Comparison of ENCODE assay signal across 18 cellular contexts in the genomic region with DNA sequence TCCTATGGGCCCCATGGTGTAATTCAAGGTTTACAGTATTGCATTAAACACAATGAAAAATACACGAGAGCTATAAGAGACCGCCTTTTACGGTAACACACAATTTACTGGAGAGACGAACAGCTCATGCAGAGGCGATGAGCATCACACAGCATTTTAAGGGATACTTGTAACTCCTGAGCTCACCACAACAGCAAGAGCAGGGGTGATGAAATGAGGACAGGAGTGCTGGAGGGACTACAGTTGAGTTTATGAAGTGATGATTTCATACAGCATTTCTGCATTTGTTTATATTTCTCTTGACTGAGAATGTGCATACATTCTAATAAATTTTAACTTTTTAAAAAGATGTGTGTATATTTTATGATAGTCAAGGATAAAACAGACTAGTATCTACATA.
DNase-seq lines count a peak whose midpoint lies in the region; ATAC-seq and TF ChIP-seq lines count a peak whose summit lies in the region.
"Had no signal": no experiment of that assay in that cellular context is flagged by ENCODE, and none has a peak within 500 bp of the region (broad histone marks: within the 10 kb centered on the region; RNA-seq: fewer than 3 reads in every experiment).

No MANE protein-coding gene starts in this region.

- peak; percentile 30 for DNase-seq in AG10803 (ENCODE audit: low read depth)
- DNase-seq in SK-N-MC (ENCODE audit: low read depth, low spot score): peak; percentile 24
- peak; percentile 12 to 22 for DNase-seq in fibroblast of lung (ENCODE audit: low read depth in 2 of 2)
- DNase-seq in memory B cell (ENCODE audit: low spot score in 2 of 2): no peak
- DNase-seq in activated CD8-positive, alpha-beta T cell treated with anti-CD3 and anti-CD28 coated beads for 36 hours: no peak
- no peak for DNase-seq in NCI-H2196 treated with DMSO at 0.1 percent for 48 hours (lab: John Stamatoyannopoulos, UW; ENCODE audit: unreplicated experiment)
- DNase-seq: 8988T; C1 segment of cervical spinal cord; CD4-positive, alpha-beta T cell; DMS153; DMS79 treated with DMSO at 0.1 percent for 48 hours; EL; HCEC 1CT; HFFc6 had no signal

- H2AFZ ChIP-seq in fibroblast of lung (ENCODE audit: low read length): no peak overlapping the region

- peaks cover 3% of the 10 kb centered on the region for H3K9me3 Mint-ChIP-seq in memory B cell
- H3K9me3 Mint-ChIP-seq in activated CD8-positive, alpha-beta T cell treated with anti-CD3 and anti-CD28 coated beads for 36 hours: no peaks in the 10 kb centered on the region
- H3K9me3 Mint-ChIP-seq: CD4-positive, alpha-beta T cell had no signal

- TF ChIP-seq CTCF in AG10803 (conservative IDR thresholded peaks at IDR 0.05; ENCODE audit: low read length): no peak
- TF ChIP-seq CTCF in fibroblast of lung (conservative IDR thresholded peaks at IDR 0.05 in 1 of 2, IDR thresholded peaks at IDR 0.05 in 1 of 2; ENCODE audit: low read depth in 1 of 2, low read length in 2 of 2): no peak
- no peak for TF ChIP-seq CTCF in activated CD8-positive, alpha-beta T cell treated with anti-CD3 and anti-CD28 coated beads for 36 hours (IDR thresholded peaks at IDR 0.05)

- peak overlapping the region; percentile 42 for H3K27ac Mint-ChIP-seq in memory B cell
- no peak overlapping the region for H3K27ac Mint-ChIP-seq in activated CD8-positive, alpha-beta T cell treated with anti-CD3 and anti-CD28 coated beads for 36 hours
- H3K27ac Mint-ChIP-seq: B cell; CD4-positive, alpha-beta T cell; HFFc6 had no signal

- POLR2A ChIA-PET in activated CD8-positive, alpha-beta T cell treated with anti-CD3 and anti-CD28 coated beads for 36 hours (lab: Charles Lee): interaction anchor here (0.6 kb wide), 1 partner anchor 250 kb away, joined by 3 read pairs; no protein-coding TSS in a partner anchor

- H3K4me2 ChIP-seq in fibroblast of lung (ENCODE audit: extremely low read depth, insufficient read depth, low read length): no peak overlapping the region

- H3K27me3 Mint-ChIP-seq in memory B cell: no peaks in the 10 kb centered on the region
- no peaks in the 10 kb centered on the region for H3K27me3 Mint-ChIP-seq in activated CD8-positive, alpha-beta T cell treated with anti-CD3 and anti-CD28 coated beads for 36 hours
- H3K27me3 Mint-ChIP-seq: B cell; CD4-positive, alpha-beta T cell had no signal

- H3K9ac ChIP-seq in SK-N-MC (ENCODE audit: insufficient read length) (no peak overlapping the region), fibroblast of lung (ENCODE audit: insufficient read depth, low read length) (no peak overlapping the region)

- CTCF ChIA-PET in activated CD8-positive, alpha-beta T cell treated with anti-CD3 and anti-CD28 coated beads for 36 hours (lab: Charles Lee): interaction anchor here (0.6 to 0.9 kb wide), 2 partner anchors 143 to 1155 kb away, joined by 3 read pairs; no protein-coding TSS in a partner anchor

- intact Hi-C loops in activated CD8-positive, alpha-beta T cell treated with anti-CD3 and anti-CD28 coated beads for 36 hours (cut with micrococcal nuclease): no loop called here

- H3K4me1 ChIP-seq in fibroblast of lung (ENCODE audit: control insufficient read depth, extremely low read depth, insufficient read depth, low read length): no peaks in the 10 kb centered on the region

- no peaks in the 10 kb centered on the region for H4K20me1 ChIP-seq in fibroblast of lung (ENCODE audit: control insufficient read depth, extremely low read depth, insufficient read depth, low read length)

- no peaks in the 10 kb centered on the region for H3K27me3 ChIP-seq in fibroblast of lung (ENCODE audit: control insufficient read depth, insufficient read depth, low read length)

- peaks cover 40% of the 10 kb centered on the region for H3K4me1 Mint-ChIP-seq in memory B cell
- H3K4me1 Mint-ChIP-seq in activated CD8-positive, alpha-beta T cell treated with anti-CD3 and anti-CD28 coated beads for 36 hours (ENCODE audit: low read depth): peaks cover 36% of the 10 kb centered on the region

- peak overlapping the region; percentile 88 for H3K27ac ChIP-seq in SK-N-MC
- H3K27ac ChIP-seq in fibroblast of lung (ENCODE audit: insufficient read depth, low read length): no peak overlapping the region

- H3K36me3 Mint-ChIP-seq in memory B cell: peaks cover 5% of the 10 kb centered on the region
- H3K36me3 Mint-ChIP-seq in activated CD8-positive, alpha-beta T cell treated with anti-CD3 and anti-CD28 coated beads for 36 hours (ENCODE audit: low read depth): no peaks in the 10 kb centered on the region

- peaks cover 4% of the 10 kb centered on the region; the same call in 1 of the 2 replicates for H3K36me3 ChIP-seq in SK-N-MC (ENCODE audit: insufficient read depth, low read length)
- H3K36me3 ChIP-seq in fibroblast of lung (ENCODE audit: control insufficient read depth, insufficient read depth, low read length): no peaks in the 10 kb centered on the region

- no peak overlapping the region for H3K4me3 Mint-ChIP-seq in memory B cell
- no peak overlapping the region for H3K4me3 Mint-ChIP-seq in activated CD8-positive, alpha-beta T cell treated with anti-CD3 and anti-CD28 coated beads for 36 hours
- H3K4me3 Mint-ChIP-seq: B cell; CD4-positive, alpha-beta T cell; HFFc6 had no signal

- no peaks in the 10 kb centered on the region for H3K79me2 ChIP-seq in fibroblast of lung (ENCODE audit: control insufficient read depth, insufficient read depth, low read length)

- no peaks in the 10 kb centered on the region; the same call in 1 of the 2 replicates for H3K9me3 ChIP-seq in SK-N-MC (ENCODE audit: low read depth, low read length)
- H3K9me3 ChIP-seq in fibroblast of lung (ENCODE audit: control insufficient read depth, insufficient read depth, low read depth, low read length): no peaks in the 10 kb centered on the region

- no peak for ATAC-seq in memory B cell (ENCODE audit: low read depth)
- no peak for ATAC-seq in HG03159 (IDR thresholded peaks at IDR 0.05; ENCODE audit: unreplicated experiment)
- no peak for ATAC-seq in GM21737 (IDR thresholded peaks at IDR 0.05; ENCODE audit: unreplicated experiment)
- no peak for ATAC-seq in activated CD8-positive, alpha-beta T cell treated with anti-CD3 and anti-CD28 coated beads for 36 hours
- ATAC-seq: HepG2 had no signal

- H3K4me3 ChIP-seq in AG10803 (ENCODE audit: low read length): no peak overlapping the region
- H3K4me3 ChIP-seq in SK-N-MC: peak overlapping the region; percentile 62
- H3K4me3 ChIP-seq in fibroblast of lung (replicated peaks in 1 of 4; ENCODE audit: control extremely low read depth in 1 of 4, insufficient read depth in 1 of 4, low read depth in 3 of 4, low read length in 4 of 4): no peak overlapping the region

Comparison
In these comparisons a context has a peak if more than half of its experiments do, and no peak if none do; other contexts are left out.
1. DNase-seq: peak in AG10803 (single experiment), SK-N-MC (single experiment) and fibroblast of lung (2 of 2); none in memory B cell (0 of 2), activated CD8-positive, alpha-beta T cell treated with anti-CD3 and anti-CD28 coated beads for 36 hours (single experiment) and NCI-H2196 treated with DMSO at 0.1 percent for 48 hours (single experiment).